ENCODE assay signal across 8 cellular contexts in genomic region chr3:113744941-113745272, GRCh38. TPM values are rescaled to one million over a fixed set of nuclear protein-coding genes. Genes with fewer than 3 reads are reported as not detected.
DNase-seq lines count a peak whose midpoint lies in the region; ATAC-seq, FAIRE-seq and TF ChIP-seq lines count a peak whose summit lies in the region.

No MANE protein-coding gene starts in this region.

- CTCF ChIA-PET in GM12878 (lab: Yijun Ruan, JAX) = interaction anchor here (0.7 to 9.8 kb wide), 33 partner anchors 9 to 546 kb away, joined by 3 to 72 read pairs (median 6); partner anchors contain the start of gene GRAMD1C

- in situ Hi-C loops in GM12878 (cut with MboI) = loop anchor here (5.0 to 10.0 kb wide), 2 partner anchors 250 to 307 kb away; no protein-coding TSS in a partner anchor

- H4K20me1 ChIP-seq in GM12878 (ENCODE audit: control insufficient read depth, insufficient read depth) = no peaks in the 10 kb centered on the region

- peaks cover 89% of the 10 kb centered on the region for H3K79me2 ChIP-seq in GM12878 (ENCODE audit: control insufficient read depth, insufficient read depth, low read length)

- H3K36me3 ChIP-seq in cardiac muscle cell (no peaks in the 10 kb centered on the region), GM12878 (ENCODE audit: control insufficient read depth in 2 of 2, insufficient read depth in 2 of 2, low read length in 1 of 2) (no peaks in the 10 kb centered on the region), lung (ENCODE audit: control insufficient read depth in 2 of 2, insufficient read depth in 2 of 2, low read length in 2 of 2) (no peaks in the 10 kb centered on the region), upper lobe of left lung (no peaks in the 10 kb centered on the region)

- BruUV-seq in GM12878 (replicated peaks; lab: Mats Ljungman, UMichigan) = no TSS peak

- H3K27ac ChIP-seq in cardiac muscle cell = peak overlapping the region; percentile 99
- H3K27ac ChIP-seq in GM12878 (ENCODE audit: control insufficient read depth, insufficient read depth) = peak overlapping the region; percentile 95
- peak overlapping the region in 1 of 2 donors; percentile 98 for H3K27ac ChIP-seq in lung (ENCODE audit: low read depth in 1 of 2, low read length in 1 of 2)
- H3K27ac ChIP-seq in upper lobe of left lung = peak overlapping the region; percentile 95 to 99 (median 98)

- H3K9me3 ChIP-seq in cardiac muscle cell (ENCODE audit: low read depth) = no peaks in the 10 kb centered on the region
- no peaks in the 10 kb centered on the region for H3K9me3 ChIP-seq in GM12878 (replicated peaks; ENCODE audit: control insufficient read depth, insufficient read depth, low read length)
- H3K9me3 ChIP-seq in lung (ENCODE audit: control insufficient read depth in 2 of 2, insufficient read depth in 1 of 2, low read length in 1 of 2) = no peaks in the 10 kb centered on the region
- H3K9me3 ChIP-seq in upper lobe of left lung = no peaks in the 10 kb centered on the region

- no peak for TF ChIP-seq POLR2A in GM12878 (IDR thresholded peaks at IDR 0.05; ENCODE audit: low read depth, low read length)
- TF ChIP-seq POLR2A in upper lobe of left lung (IDR thresholded peaks at IDR 0.05) = no peak

- H3K4me1 ChIP-seq in cardiac muscle cell (ENCODE audit: low read depth) (peaks cover 18% of the 10 kb centered on the region), GM12878 (ENCODE audit: control insufficient read depth, insufficient read depth, low read length) (0 out of 2 replicates have a peak, but pooled peaks cover 3% of the 10 kb centered on the region), lung (ENCODE audit: control insufficient read depth in 2 of 2, insufficient read depth in 2 of 2, low read length in 2 of 2) (peaks cover 3 to 4% of the 10 kb centered on the region in 2 donors), upper lobe of left lung (peaks cover 35 to 54% (median 53%) of the 10 kb centered on the region in 4 donors)

- peak overlapping the region; percentile 81 for H3K4me2 ChIP-seq in GM12878 (ENCODE audit: control insufficient read depth, insufficient read depth)

- RAD21 ChIA-PET in GM12878 (lab: Charles Lee; ENCODE audit: unreplicated experiment) = interaction anchor here (0.7 to 3.6 kb wide), 26 partner anchors 10 to 253 kb away, joined by 3 to 48 read pairs (median 5); partner anchors contain the start of genes SPICE1 and USF3

- H3K27me3 ChIP-seq in cardiac muscle cell (no peaks in the 10 kb centered on the region), GM12878 (replicated peaks in 1 of 2; ENCODE audit: control insufficient read depth in 2 of 2, insufficient read depth in 2 of 2, low read length in 1 of 2) (no peaks in the 10 kb centered on the region), lung (ENCODE audit: control insufficient read depth, insufficient read depth) (no peaks in the 10 kb centered on the region), upper lobe of left lung (no peaks in the 10 kb centered on the region)

- 1% methylated on average over 14 of the region's 14 CpGs for WGBS in GM12878 (ENCODE audit: insufficient coverage, insufficient replicate concordance, low lambda C conversion rate, missing lambda C conversion rate)
- WGBS in lung, 2 donors = 0 to 2% methylated on average over 14 of the region's 14 CpGs
- 1% methylated on average over 14 of the region's 14 CpGs for WGBS in upper lobe of left lung, 2 donors

- H3K9ac ChIP-seq in GM12878 (ENCODE audit: control insufficient read depth, insufficient read depth, low read length) = peak overlapping the region; percentile 91

- intact Hi-C loops in Right ventricle myocardium inferior (cut with DNase I) = loop anchor here (5.0 to 10.0 kb wide), 2 partner anchors 253 to 410 kb away; no protein-coding TSS in a partner anchor
- intact Hi-C loops in GM12878 (cut with micrococcal nuclease; ENCODE audit: unreplicated experiment) = loop anchor here (2.0 to 10.0 kb wide), 3 partner anchors 250 to 710 kb away; no protein-coding TSS in a partner anchor

- H2AFZ ChIP-seq in GM12878 (ENCODE audit: control insufficient read depth, low read depth, low read length) = peak overlapping the region; percentile 13

- H3K4me3 ChIP-seq in cardiac muscle cell (peak overlapping the region; percentile 90), GM12878 (peak overlapping the region; percentile 70), lung (peak overlapping the region; percentile 93), upper lobe of left lung (peak overlapping the region in 3 of 4 donors; percentile 65 to 95 (median 89))

- DNase-seq in cardiac muscle cell (ENCODE audit: low read depth in 1 of 2, low spot score in 1 of 2) (no peak), Right ventricle myocardium inferior (ENCODE audit: missing footprints) (no peak), GM12878 (ENCODE audit: low read depth, low spot score) (no peak), lung (ENCODE audit: low spot score) (no peak), upper lobe of left lung (no peak), SW480 (ENCODE audit: low spot score) (no peak), islet precursor cell (no peak)

- no peak for TF ChIP-seq EP300 in GM12878 (IDR thresholded peaks at IDR 0.05; ENCODE audit: borderline replicate concordance in 1 of 2, control insufficient read depth in 1 of 2, low read depth in 2 of 2, low read length in 2 of 2)
- TF ChIP-seq EP300 in upper lobe of left lung (IDR thresholded peaks at IDR 0.05) = no peak

- no peak for FAIRE-seq in GM12878 (lab: Jason Lieb, UNC)

- no peak for TF ChIP-seq RAD21 in GM12878 (IDR thresholded peaks at IDR 0.05; ENCODE audit: insufficient read depth, low read depth, low read length)

- ATAC-seq in Right ventricle myocardium inferior = no peak
- ATAC-seq in GM12878 = no peak
- no peak for ATAC-seq in lung (ENCODE audit: insufficient read depth, low FRiP score)
- no peak for ATAC-seq in upper lobe of left lung (ENCODE audit: low FRiP score in 2 of 2)
- no peak for ATAC-seq in HG03354 (IDR thresholded peaks at IDR 0.05; ENCODE audit: poor library complexity, severe bottlenecking, unreplicated experiment)

- TF ChIP-seq CTCF in cardiac muscle cell (IDR thresholded peaks at IDR 0.05; ENCODE audit: low read depth, low read length) = no peak
- no peak for TF ChIP-seq CTCF in GM12878 (IDR thresholded peaks at IDR 0.05 in 2 of 3, conservative IDR thresholded peaks at IDR 0.05 in 1 of 3; ENCODE audit: control insufficient read depth in 2 of 3, extremely low read depth in 1 of 3, insufficient read depth in 1 of 3, low read depth in 3 of 3, low read length in 3 of 3)
- TF ChIP-seq CTCF in lung (IDR thresholded peaks at IDR 0.05; ENCODE audit: control extremely low read depth, extremely low read depth) = no peak
- TF ChIP-seq CTCF in upper lobe of left lung (IDR thresholded peaks at IDR 0.05) = no peak

- POLR2A ChIA-PET in GM12878 (lab: Charles Lee) = interaction anchor here (0.7 to 4.5 kb wide), 15 partner anchors 11 to 249 kb away, joined by 3 to 30 read pairs (median 5); partner anchors contain the start of gene USF3

- SMC1A ChIA-PET in GM12878 (lab: Charles Lee; ENCODE audit: uncharacterized antibody, unreplicated experiment) = interaction anchor here (0.7 to 5.5 kb wide), 31 partner anchors 9 to 252 kb away, joined by 3 to 55 read pairs (median 3); partner anchors contain the start of genes SPICE1 and USF3

RNA-seq across cellular contexts. Expression of gene NAA50, which starts 1.1 kb away (rescaled TPM):
- total RNA-seq in cardiac muscle cell = 127 and 148 TPM in 2 replicates
- polyA plus RNA-seq in cardiac muscle cell = 66.5 and 98.4 TPM in 2 replicates
- total RNA-seq in Right ventricle myocardium inferior = 80.8 TPM
- 28.1 and 33.0 TPM in 2 replicates for total RNA-seq in GM12878 (2013; cell fraction: nucleolus; rRNA removed)
- 174 and 200 TPM in 2 replicates for total RNA-seq in GM12878 (2014; rRNA removed)
- total RNA-seq in GM12878 (2014; rRNA removed; fragmentation: Illumina TruSeq; extraction: Trizol) = 56.6 and 67.4 TPM in 2 replicates
- total RNA-seq in GM12878 (2021) = 99.9 and 111 TPM in 2 replicates
- polyA plus RNA-seq in GM12878 (2011; ENCODE audit: low read depth) = 34.4 TPM
- polyA plus RNA-seq in GM12878 (2011; rRNA removed) = 60.8 and 78.9 TPM in 2 replicates
- polyA plus RNA-seq in GM12878 (2011; cell fraction: cytosol; rRNA removed) = 39.4 and 66.2 TPM in 2 replicates
- polyA plus RNA-seq in GM12878 (2011; cell fraction: nucleus; rRNA removed) = 23.8 and 41.1 TPM in 2 replicates
- polyA plus RNA-seq in GM12878 (2012) = 58.5 and 65.5 TPM in 2 replicates
- polyA plus RNA-seq in GM12878 (2014; fragmentation: Illumina TruSeq; extraction: Trizol) = 110 and 129 TPM in 2 replicates
- 10 to 100 TPM; 31.7 to 38.6 TPM for polyA plus RNA-seq in GM12878 (2014; fragmentation: Nextera tagmentation; extraction: Ambion mirVana)
- 132 and 159 TPM in 2 replicates for polyA plus RNA-seq in GM12878 (2014; rRNA removed)
- 100 to 1,000 TPM; 202 to 205 TPM for polyA plus RNA-seq in GM12878 (2016; fragmentation: Nextera tagmentation; extraction: Ambion mirVana)
- 31.3 and 40.8 TPM in 2 replicates for polyA minus RNA-seq in GM12878 (2011; rRNA and poly(A)+ RNA removed)
- polyA minus RNA-seq in GM12878 (2011; cell fraction: cytosol; rRNA and poly(A)+ RNA removed) = 22.5 and 24.3 TPM in 2 replicates
- 16.4 and 34.3 TPM in 2 replicates for polyA minus RNA-seq in GM12878 (2011; cell fraction: nucleus; rRNA and poly(A)+ RNA removed)
- total RNA-seq in lung = 10 to 100 TPM; 58.2 to 82.7 TPM
- 10 to 100 TPM; 27.8 to 64.6 TPM for polyA plus RNA-seq in lung
- 100 to 1,000 TPM in 2 of 6 donors, 10 to 100 TPM in 4; 75.7 to 187 (median 84.9) TPM for total RNA-seq in upper lobe of left lung

RNA-seq across cellular contexts. Expression of gene ATP6V1A, which starts 1.9 kb away (rescaled TPM):
- total RNA-seq in cardiac muscle cell (27.6 and 33.0 TPM in 2 replicates), Right ventricle myocardium inferior (23.9 TPM), GM12878 (2014; rRNA removed) (52.2 and 72.3 TPM in 2 replicates), GM12878 (2014; rRNA removed; fragmentation: Illumina TruSeq; extraction: Trizol) (51.3 and 53.6 TPM in 2 replicates), GM12878 (2021) (61.4 and 64.5 TPM in 2 replicates), lung (10 to 100 TPM; 68.5 to 99.6 TPM), upper lobe of left lung (10 to 100 TPM; 17.9 to 94.8 (median 66.6) TPM)
- polyA plus RNA-seq in cardiac muscle cell (41.3 and 51.2 TPM in 2 replicates), GM12878 (2011; rRNA removed) (42.9 and 59.5 TPM in 2 replicates), GM12878 (2014; fragmentation: Illumina TruSeq; extraction: Trizol) (31.2 and 39.0 TPM in 2 replicates), GM12878 (2014; fragmentation: Nextera tagmentation; extraction: Ambion mirVana) (10 to 100 TPM; 22.4 to 44.1 TPM), GM12878 (2014; rRNA removed) (22.2 and 30.0 TPM in 2 replicates), GM12878 (2016; fragmentation: Nextera tagmentation; extraction: Ambion mirVana) (10 to 100 TPM; 63.1 to 65.8 TPM), lung (10 to 100 TPM; 23.1 to 32.2 TPM)
- total RNA-seq in GM12878 (2013; cell fraction: nucleolus; rRNA removed) = 38.6 and 43.2 TPM in 2 replicates
- 7.7 TPM for polyA plus RNA-seq in GM12878 (2011; ENCODE audit: low read depth)
- polyA plus RNA-seq in GM12878 (2011; cell fraction: cytosol; rRNA removed) = 15.6 and 23.5 TPM in 2 replicates
- polyA plus RNA-seq in GM12878 (2011; cell fraction: nucleus; rRNA removed) = 8.4 and 12.3 TPM in 2 replicates
- 11.5 and 14.3 TPM in 2 replicates for polyA plus RNA-seq in GM12878 (2012)
- polyA minus RNA-seq in GM12878 (2011; rRNA and poly(A)+ RNA removed) = 59.7 and 85.6 TPM in 2 replicates
- 21.8 and 23.5 TPM in 2 replicates for polyA minus RNA-seq in GM12878 (2011; cell fraction: cytosol; rRNA and poly(A)+ RNA removed)
- 6.0 and 10.1 TPM in 2 replicates for polyA minus RNA-seq in GM12878 (2011; cell fraction: nucleus; rRNA and poly(A)+ RNA removed)

RNA-seq across cellular contexts. Expression of gene USF3, which starts 48.5 kb away (rescaled TPM):
- total RNA-seq in cardiac muscle cell (7.8 and 11.4 TPM in 2 replicates), Right ventricle myocardium inferior (12.9 TPM), GM12878 (2014; rRNA removed) (8.8 and 9.0 TPM in 2 replicates), GM12878 (2014; rRNA removed; fragmentation: Illumina TruSeq; extraction: Trizol) (9.4 and 9.6 TPM in 2 replicates), GM12878 (2021) (10.5 and 11.3 TPM in 2 replicates), lung (10 to 100 TPM; 14.3 to 21.3 TPM), upper lobe of left lung (10 to 100 TPM in 5 of 6 donors, 1 to 10 TPM in 1; 9.3 to 30.6 (median 18.5) TPM)
- polyA plus RNA-seq in cardiac muscle cell (3.1 and 5.6 TPM in 2 replicates), GM12878 (2011; rRNA removed) (15.9 and 17.1 TPM in 2 replicates), GM12878 (2014; fragmentation: Illumina TruSeq; extraction: Trizol) (7.7 and 11.0 TPM in 2 replicates), GM12878 (2014; fragmentation: Nextera tagmentation; extraction: Ambion mirVana) (1 to 10 TPM; 3.1 to 7.9 TPM), GM12878 (2014; rRNA removed) (5.5 and 6.0 TPM in 2 replicates), GM12878 (2016; fragmentation: Nextera tagmentation; extraction: Ambion mirVana) (1 to 10 TPM; 3.9 to 5.6 TPM), lung (1 to 10 TPM; 5.2 to 5.4 TPM)
- total RNA-seq in GM12878 (2013; cell fraction: nucleolus; rRNA removed) = 17.5 and 17.7 TPM in 2 replicates
- polyA plus RNA-seq in GM12878 (2011; ENCODE audit: low read depth) = 3.2 TPM
- polyA plus RNA-seq in GM12878 (2011; cell fraction: cytosol; rRNA removed) = 10.1 and 10.4 TPM in 2 replicates
- polyA plus RNA-seq in GM12878 (2011; cell fraction: nucleus; rRNA removed) = 7.1 and 8.1 TPM in 2 replicates
- polyA plus RNA-seq in GM12878 (2012) = 4.4 and 5.3 TPM in 2 replicates
- polyA minus RNA-seq in GM12878 (2011; rRNA and poly(A)+ RNA removed) = 36.7 and 46.1 TPM in 2 replicates
- 9.6 and 11.5 TPM in 2 replicates for polyA minus RNA-seq in GM12878 (2011; cell fraction: cytosol; rRNA and poly(A)+ RNA removed)
- polyA minus RNA-seq in GM12878 (2011; cell fraction: nucleus; rRNA and poly(A)+ RNA removed) = 9.1 and 12.3 TPM in 2 replicates
